ENCODE assay signal across 8 cellular contexts in genomic region chr19:38337360-38337653, GRCh38. TPM values are rescaled to one million over a fixed set of nuclear protein-coding genes. Genes with fewer than 3 reads are reported as not detected.
DNase-seq lines count a peak whose midpoint lies in the region; ATAC-seq and TF ChIP-seq lines count a peak whose summit lies in the region.

No MANE protein-coding gene starts in this region.

- peaks cover 29% of the 10 kb centered on the region for H3K4me1 ChIP-seq in suprapubic skin

- no peak for TF ChIP-seq CTCF in suprapubic skin (IDR thresholded peaks at IDR 0.05)

- H3K36me3 Mint-ChIP-seq in activated CD8-positive, alpha-beta memory T cell treated with anti-CD3 and anti-CD28 coated beads, Interleukin-2, amount 10 ng/mL, durations not matched to agents 7 days and 5 days: no peaks in the 10 kb centered on the region
- H3K36me3 Mint-ChIP-seq in activated T-helper 2 cell treated with anti-CD3 and anti-CD28 coated beads, Interferon-gamma antibody, Interleukin-2, Interleukin-4, amounts not matched to agents 10 μg/mL and 5 μg/mL and 100 μg/mL, durations not matched to agents 14 hours and 24 hours and 36 hours (ENCODE audit: low read depth): no peaks in the 10 kb centered on the region
- peaks cover 0 to 3% (median 0%) of the 10 kb centered on the region in 3 donors for H3K36me3 Mint-ChIP-seq in immature natural killer cell

- peaks cover 3% of the 10 kb centered on the region for H3K36me3 ChIP-seq in suprapubic skin

- intact Hi-C loops in activated T-helper 2 cell treated with anti-CD3 and anti-CD28 coated beads, Interferon-gamma antibody, Interleukin-2, Interleukin-4, amounts not matched to agents 10 μg/mL and 5 μg/mL and 100 μg/mL, durations not matched to agents 14 hours and 24 hours and 36 hours (cut with micrococcal nuclease): loop anchor here (2.0 to 5.0 kb wide), 2 partner anchors 80 to 431 kb away; partner anchors contain the start of genes PPP1R14A, SIPA1L3 and WDR87

- no peaks in the 10 kb centered on the region for H3K27me3 ChIP-seq in suprapubic skin

- no peak for TF ChIP-seq EP300 in suprapubic skin (IDR thresholded peaks at IDR 0.05)

- H3K9me3 ChIP-seq in suprapubic skin: no peaks in the 10 kb centered on the region

- H3K4me3 ChIP-seq in suprapubic skin: peak overlapping the region; percentile 76

- WGBS in suprapubic skin: 56% methylated on average over 10 of the region's 10 CpGs

- CTCF ChIA-PET in activated CD8-positive, alpha-beta memory T cell treated with anti-CD3 and anti-CD28 coated beads, Interleukin-2, amount 10 ng/mL, durations not matched to agents 7 days and 5 days (lab: Charles Lee): interaction anchor here (0.9 to 5.3 kb wide), 2 partner anchors 37 to 435 kb away, joined by 5 to 46 read pairs; partner anchors contain the start of gene PSMD8

- peak overlapping the region; percentile 99 for H3K27ac Mint-ChIP-seq in activated CD8-positive, alpha-beta memory T cell treated with anti-CD3 and anti-CD28 coated beads, Interleukin-2, amount 10 ng/mL, durations not matched to agents 7 days and 5 days
- peak overlapping the region; percentile 100 for H3K27ac Mint-ChIP-seq in activated T-helper 2 cell treated with anti-CD3 and anti-CD28 coated beads, Interferon-gamma antibody, Interleukin-2, Interleukin-4, amounts not matched to agents 10 μg/mL and 5 μg/mL and 100 μg/mL, durations not matched to agents 14 hours and 24 hours and 36 hours
- H3K27ac Mint-ChIP-seq in immature natural killer cell: peak overlapping the region in 4 of 6 donors; percentile 96 to 99 (median 98)

- no peak for ATAC-seq in activated CD8-positive, alpha-beta memory T cell treated with anti-CD3 and anti-CD28 coated beads, Interleukin-2, amount 10 ng/mL, durations not matched to agents 7 days and 5 days

- peak overlapping the region; percentile 86 for H3K4me3 Mint-ChIP-seq in activated CD8-positive, alpha-beta memory T cell treated with anti-CD3 and anti-CD28 coated beads, Interleukin-2, amount 10 ng/mL, durations not matched to agents 7 days and 5 days
- peak overlapping the region; percentile 95 for H3K4me3 Mint-ChIP-seq in activated T-helper 2 cell treated with anti-CD3 and anti-CD28 coated beads, Interferon-gamma antibody, Interleukin-2, Interleukin-4, amounts not matched to agents 10 μg/mL and 5 μg/mL and 100 μg/mL, durations not matched to agents 14 hours and 24 hours and 36 hours (ENCODE audit: low read depth)
- H3K4me3 Mint-ChIP-seq in immature natural killer cell: peak overlapping the region; percentile 90 to 97 (median 96)

- TF ChIP-seq POLR2A in suprapubic skin (IDR thresholded peaks at IDR 0.05): no peak

- H3K27ac ChIP-seq in suprapubic skin: peak overlapping the region; percentile 96

- no peak for DNase-seq in activated CD8-positive, alpha-beta memory T cell treated with anti-CD3 and anti-CD28 coated beads, Interleukin-2, amount 10 ng/mL, durations not matched to agents 7 days and 5 days
- DNase-seq in activated CD8-positive, alpha-beta memory T cell treated with anti-CD3 and anti-CD28 coated beads, Interleukin-2, amount 50 U/mL, for 48 hours: no peak
- peak; percentile 24 for DNase-seq in activated T-helper 2 cell treated with anti-CD3 and anti-CD28 coated beads, Interferon-gamma antibody, Interleukin-2, Interleukin-4, amounts not matched to agents 10 μg/mL and 5 μg/mL and 100 μg/mL, durations not matched to agents 14 hours and 24 hours and 36 hours (ENCODE audit: low spot score)
- DNase-seq in immature natural killer cell: no peak
- DNase-seq in suprapubic skin (ENCODE audit: low spot score in 2 of 2): no peak
- no peak for DNase-seq in 8988T
- no peak for DNase-seq in Kasumi-1 (lab: John Stamatoyannopoulos, UW)
- no peak for DNase-seq in iPS-NIHi7 (ENCODE audit: extremely low spot score)

- H3K27me3 Mint-ChIP-seq in activated CD8-positive, alpha-beta memory T cell treated with anti-CD3 and anti-CD28 coated beads, Interleukin-2, amount 10 ng/mL, durations not matched to agents 7 days and 5 days: no peaks in the 10 kb centered on the region
- H3K27me3 Mint-ChIP-seq in activated T-helper 2 cell treated with anti-CD3 and anti-CD28 coated beads, Interferon-gamma antibody, Interleukin-2, Interleukin-4, amounts not matched to agents 10 μg/mL and 5 μg/mL and 100 μg/mL, durations not matched to agents 14 hours and 24 hours and 36 hours (ENCODE audit: low read depth): no peaks in the 10 kb centered on the region
- H3K27me3 Mint-ChIP-seq in immature natural killer cell (ENCODE audit: low read depth in 3 of 3): peaks cover 2 to 5% (median 2%) of the 10 kb centered on the region in 3 donors

- no peaks in the 10 kb centered on the region for H3K9me3 Mint-ChIP-seq in activated CD8-positive, alpha-beta memory T cell treated with anti-CD3 and anti-CD28 coated beads, Interleukin-2, amount 10 ng/mL, durations not matched to agents 7 days and 5 days (ENCODE audit: low read depth)
- no peaks in the 10 kb centered on the region for H3K9me3 Mint-ChIP-seq in activated T-helper 2 cell treated with anti-CD3 and anti-CD28 coated beads, Interferon-gamma antibody, Interleukin-2, Interleukin-4, amounts not matched to agents 10 μg/mL and 5 μg/mL and 100 μg/mL, durations not matched to agents 14 hours and 24 hours and 36 hours
- H3K9me3 Mint-ChIP-seq in immature natural killer cell: no peaks in the 10 kb centered on the region

- peaks cover 12% of the 10 kb centered on the region for H3K4me1 Mint-ChIP-seq in activated CD8-positive, alpha-beta memory T cell treated with anti-CD3 and anti-CD28 coated beads, Interleukin-2, amount 10 ng/mL, durations not matched to agents 7 days and 5 days
- H3K4me1 Mint-ChIP-seq in activated T-helper 2 cell treated with anti-CD3 and anti-CD28 coated beads, Interferon-gamma antibody, Interleukin-2, Interleukin-4, amounts not matched to agents 10 μg/mL and 5 μg/mL and 100 μg/mL, durations not matched to agents 14 hours and 24 hours and 36 hours (ENCODE audit: low read depth): peaks cover 7% of the 10 kb centered on the region
- peaks cover 15 to 19% of the 10 kb centered on the region in 2 donors for H3K4me1 Mint-ChIP-seq in immature natural killer cell

RNA-seq across cellular contexts. Expression of gene CATSPERG, which starts 1.7 kb away (rescaled TPM):
- total RNA-seq in activated CD8-positive, alpha-beta memory T cell treated with anti-CD3 and anti-CD28 coated beads, Interleukin-2, amount 10 ng/mL, durations not matched to agents 7 days and 5 days: 1 to 10 TPM; 4.3 to 7.3 TPM
- total RNA-seq in activated T-helper 2 cell treated with anti-CD3 and anti-CD28 coated beads, Interferon-gamma antibody, Interleukin-2, Interleukin-4, amounts not matched to agents 10 μg/mL and 5 μg/mL and 100 μg/mL, durations not matched to agents 14 hours and 24 hours and 36 hours: 4.7 and 4.8 TPM in 2 replicates
- polyA plus RNA-seq in immature natural killer cell: 10 to 100 TPM in 2 of 3 donors, 1 to 10 TPM in 1; 5.3 to 14.0 (median 11.6) TPM
- 10 to 100 TPM in 2 of 4 donors, 1 to 10 TPM in 2; 4.1 to 26.3 (median 13.8) TPM for total RNA-seq in suprapubic skin

RNA-seq across cellular contexts. Expression of gene KCNK6, which starts 17.7 kb away (rescaled TPM):
- 10 to 100 TPM; 10.8 to 13.5 TPM for total RNA-seq in activated CD8-positive, alpha-beta memory T cell treated with anti-CD3 and anti-CD28 coated beads, Interleukin-2, amount 10 ng/mL, durations not matched to agents 7 days and 5 days
- total RNA-seq in activated T-helper 2 cell treated with anti-CD3 and anti-CD28 coated beads, Interferon-gamma antibody, Interleukin-2, Interleukin-4, amounts not matched to agents 10 μg/mL and 5 μg/mL and 100 μg/mL, durations not matched to agents 14 hours and 24 hours and 36 hours: 27.3 TPM in 2 replicates
- polyA plus RNA-seq in immature natural killer cell: 1 to 10 TPM in 2 of 3 donors, under 1 TPM in 1; 0.93 to 1.2 (median 1.0) TPM
- total RNA-seq in suprapubic skin: 10 to 100 TPM; 18.6 to 27.4 (median 22.8) TPM

RNA-seq across cellular contexts. Expression of gene YIF1B, which starts 21.6 kb away (rescaled TPM):
- 10 to 100 TPM; 69.7 to 76.7 TPM for total RNA-seq in activated CD8-positive, alpha-beta memory T cell treated with anti-CD3 and anti-CD28 coated beads, Interleukin-2, amount 10 ng/mL, durations not matched to agents 7 days and 5 days
- 106 and 114 TPM in 2 replicates for total RNA-seq in activated T-helper 2 cell treated with anti-CD3 and anti-CD28 coated beads, Interferon-gamma antibody, Interleukin-2, Interleukin-4, amounts not matched to agents 10 μg/mL and 5 μg/mL and 100 μg/mL, durations not matched to agents 14 hours and 24 hours and 36 hours
- 10 to 100 TPM; 47.7 to 82.5 (median 54.9) TPM for polyA plus RNA-seq in immature natural killer cell
- 10 to 100 TPM; 14.2 to 36.4 (median 26.1) TPM for total RNA-seq in suprapubic skin

RNA-seq across cellular contexts. Expression of gene C19orf33, which starts 33.3 kb away (rescaled TPM):
- not detected for total RNA-seq in activated CD8-positive, alpha-beta memory T cell treated with anti-CD3 and anti-CD28 coated beads, Interleukin-2, amount 10 ng/mL, durations not matched to agents 7 days and 5 days
- total RNA-seq in activated T-helper 2 cell treated with anti-CD3 and anti-CD28 coated beads, Interferon-gamma antibody, Interleukin-2, Interleukin-4, amounts not matched to agents 10 μg/mL and 5 μg/mL and 100 μg/mL, durations not matched to agents 14 hours and 24 hours and 36 hours: 2.0 TPM in 1 of 2 replicates, not detected in the other
- polyA plus RNA-seq in immature natural killer cell: 1 to 10 TPM in 1 of 3 donors, not detected in 2; 2.8 TPM
- total RNA-seq in suprapubic skin: 100 to 1,000 TPM; 182 to 452 (median 349) TPM

RNA-seq across cellular contexts. Expression of gene PSMD8, which starts 37.1 kb away (rescaled TPM):
- 100 to 1,000 TPM; 164 to 204 TPM for total RNA-seq in activated CD8-positive, alpha-beta memory T cell treated with anti-CD3 and anti-CD28 coated beads, Interleukin-2, amount 10 ng/mL, durations not matched to agents 7 days and 5 days
- 286 and 299 TPM in 2 replicates for total RNA-seq in activated T-helper 2 cell treated with anti-CD3 and anti-CD28 coated beads, Interferon-gamma antibody, Interleukin-2, Interleukin-4, amounts not matched to agents 10 μg/mL and 5 μg/mL and 100 μg/mL, durations not matched to agents 14 hours and 24 hours and 36 hours
- 100 to 1,000 TPM; 210 to 298 (median 236) TPM for polyA plus RNA-seq in immature natural killer cell
- total RNA-seq in suprapubic skin: 100 to 1,000 TPM; 190 to 303 (median 296) TPM
